Comparison of ENCODE assay signal across 1 cellular context in the genomic region with DNA sequence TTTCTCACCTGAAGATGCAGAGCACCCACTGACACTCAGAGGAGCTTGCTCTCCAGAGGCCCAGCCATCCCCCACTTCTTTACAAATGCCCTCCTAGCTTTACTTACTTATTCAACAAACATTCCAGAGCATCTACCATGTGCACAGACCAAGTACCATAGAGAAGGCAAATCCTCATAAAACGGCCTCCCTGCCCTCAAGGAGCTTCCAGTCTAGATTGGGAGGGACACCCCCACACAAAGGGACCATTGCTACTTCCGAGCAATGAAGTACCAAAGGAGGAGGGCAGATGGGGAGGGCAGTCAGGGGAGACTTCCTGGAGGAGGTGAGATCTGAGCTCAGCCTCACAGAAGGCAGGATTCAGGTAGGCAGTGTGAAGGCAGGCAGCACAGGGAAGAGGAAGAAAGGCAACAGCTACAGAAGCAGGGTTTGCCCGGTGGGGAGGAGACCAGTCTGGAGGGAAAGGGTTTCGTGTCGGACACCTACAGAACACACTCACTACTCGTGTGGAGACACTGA.
TF ChIP-seq lines count a peak whose summit lies in the region.

No MANE protein-coding gene starts in this region.

TF ChIP-seq in GM12878, 131 proteins besides CTCF, POLR2A, EP300 and RAD21 (continued from another document):
- TF ChIP-seq, protein P1, sequence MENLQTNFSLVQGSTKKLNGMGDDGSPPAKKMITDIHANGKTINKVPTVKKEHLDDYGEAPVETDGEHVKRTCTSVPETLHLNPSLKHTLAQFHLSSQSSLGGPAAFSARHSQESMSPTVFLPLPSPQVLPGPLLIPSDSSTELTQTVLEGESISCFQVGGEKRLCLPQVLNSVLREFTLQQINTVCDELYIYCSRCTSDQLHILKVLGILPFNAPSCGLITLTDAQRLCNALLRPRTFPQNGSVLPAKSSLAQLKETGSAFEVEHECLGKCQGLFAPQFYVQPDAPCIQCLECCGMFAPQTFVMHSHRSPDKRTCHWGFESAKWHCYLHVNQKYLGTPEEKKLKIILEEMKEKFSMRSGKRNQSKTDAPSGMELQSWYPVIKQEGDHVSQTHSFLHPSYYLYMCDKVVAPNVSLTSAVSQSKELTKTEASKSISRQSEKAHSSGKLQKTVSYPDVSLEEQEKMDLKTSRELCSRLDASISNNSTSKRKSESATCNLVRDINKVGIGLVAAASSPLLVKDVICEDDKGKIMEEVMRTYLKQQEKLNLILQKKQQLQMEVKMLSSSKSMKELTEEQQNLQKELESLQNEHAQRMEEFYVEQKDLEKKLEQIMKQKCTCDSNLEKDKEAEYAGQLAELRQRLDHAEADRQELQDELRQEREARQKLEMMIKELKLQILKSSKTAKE (IDR thresholded peaks at IDR 0.05; ENCODE audit: low read depth, poor library complexity, severe bottlenecking), result no peak
- TF ChIP-seq NRF1 (conservative IDR thresholded peaks at IDR 0.05; ENCODE audit: low read depth, low read length), result no peak
- TF ChIP-seq, protein P2, sequence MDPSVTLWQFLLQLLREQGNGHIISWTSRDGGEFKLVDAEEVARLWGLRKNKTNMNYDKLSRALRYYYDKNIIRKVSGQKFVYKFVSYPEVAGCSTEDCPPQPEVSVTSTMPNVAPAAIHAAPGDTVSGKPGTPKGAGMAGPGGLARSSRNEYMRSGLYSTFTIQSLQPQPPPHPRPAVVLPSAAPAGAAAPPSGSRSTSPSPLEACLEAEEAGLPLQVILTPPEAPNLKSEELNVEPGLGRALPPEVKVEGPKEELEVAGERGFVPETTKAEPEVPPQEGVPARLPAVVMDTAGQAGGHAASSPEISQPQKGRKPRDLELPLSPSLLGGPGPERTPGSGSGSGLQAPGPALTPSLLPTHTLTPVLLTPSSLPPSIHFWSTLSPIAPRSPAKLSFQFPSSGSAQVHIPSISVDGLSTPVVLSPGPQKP (IDR thresholded peaks at IDR 0.05; ENCODE audit: low read depth, low read length), result no peak
- no peak for TF ChIP-seq IKZF1 (conservative IDR thresholded peaks at IDR 0.05)
- TF ChIP-seq TBL1XR1 (IDR thresholded peaks at IDR 0.05; ENCODE audit: low read depth, low read length), result no peak
- 0 out of 2 replicates have a peak, but pooled peaks have one; percentile 17 for TF ChIP-seq POLR2AphosphoS5 (IDR thresholded peaks at IDR 0.05; ENCODE audit: low read length)
